In the genomic region with DNA sequence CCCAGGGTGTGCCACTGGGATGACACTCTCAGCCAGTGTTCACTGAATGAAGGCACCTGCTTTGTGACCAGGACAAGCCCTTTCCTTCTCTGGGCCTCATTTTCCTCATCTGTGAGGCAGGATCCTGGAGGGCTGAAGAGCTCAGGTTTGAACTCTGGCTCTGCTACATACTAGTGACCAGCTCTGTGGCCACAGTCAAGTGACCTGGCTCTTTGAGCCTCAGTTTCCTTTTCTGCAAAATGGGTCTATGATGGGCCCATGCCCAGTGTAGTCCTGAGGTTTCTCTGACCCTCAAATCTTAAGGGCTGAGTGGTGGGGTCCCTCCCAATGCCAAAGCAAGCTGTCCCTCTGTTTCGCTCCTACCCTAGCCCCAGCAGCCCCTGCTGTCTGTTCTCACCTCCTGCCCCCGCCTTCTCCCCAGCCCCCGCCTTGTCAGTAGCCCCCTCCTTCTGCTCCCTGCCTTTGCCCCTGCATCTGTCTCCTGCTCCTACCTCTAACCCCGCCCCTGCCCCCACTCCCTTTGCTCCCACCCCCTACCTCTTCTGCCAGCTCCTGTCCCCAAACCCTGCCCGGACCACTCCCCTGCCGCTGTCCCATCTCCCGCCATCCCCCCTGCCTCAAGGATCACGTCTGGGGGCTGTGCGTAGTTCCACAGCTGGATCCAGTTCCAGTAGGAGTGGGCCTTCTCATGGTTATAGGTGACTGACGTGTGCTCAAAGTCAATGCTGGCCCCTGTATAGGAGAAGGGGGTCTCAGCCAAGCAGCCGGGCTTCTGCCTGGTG, we compare ENCODE assay signal across 27 cellular contexts. TPM values are rescaled to one million over a fixed set of nuclear protein-coding genes. Genes with fewer than 3 reads are reported as not detected.
"Had no signal": no experiment of that assay in that cellular context is flagged by ENCODE, and none has a peak within 500 bp of the region (broad histone marks: within the 10 kb centered on the region; RNA-seq: fewer than 3 reads in every experiment).

No MANE protein-coding gene starts in this region.

- H3K36me3 Mint-ChIP-seq: activated naive CD8-positive, alpha-beta T cell treated with anti-CD3 and anti-CD28 coated beads, Interleukin-2, amount 10 ng/mL, durations not matched to agents 7 days and 5 days had no signal

- H3K4me3 Mint-ChIP-seq: activated CD8-positive, alpha-beta T cell treated with anti-CD3 and anti-CD28 coated beads, Interleukin-2, amount 10 ng/mL, durations not matched to agents 7 days and 5 days; activated naive CD8-positive, alpha-beta T cell treated with anti-CD3 and anti-CD28 coated beads, Interleukin-2, amount 10 ng/mL, durations not matched to agents 7 days and 5 days; activated T-cell treated with anti-CD3 and anti-CD28 coated beads, Interleukin-2, amount 50 U/mL, for 4 hours; activated T-helper 17 cell treated with anti-CD3 and anti-CD28 coated beads, Interleukin-2, amount 50 U/mL, for 72 hours; T-helper 1 cell treated with Interleukin-12 subunit alpha and Interleukin-12 subunit beta and Interleukin-4 antibody, amounts not matched to agents 30 μg/mL and 1 μg/mL, for 36 hours had no signal

- H3K27me3 Mint-ChIP-seq: activated naive CD8-positive, alpha-beta T cell treated with anti-CD3 and anti-CD28 coated beads, Interleukin-2, amount 10 ng/mL, durations not matched to agents 7 days and 5 days; activated T-helper 17 cell treated with anti-CD3 and anti-CD28 coated beads, Interleukin-2, amount 50 U/mL, for 72 hours had no signal

- H3K9me3 ChIP-seq: adrenal gland, breast epithelium, MG63 had no signal

- H3K27me3 ChIP-seq: adrenal gland, MG63 had no signal

- H3K4me1 ChIP-seq: adrenal gland, breast epithelium had no signal

- H3K4me3 ChIP-seq: adrenal gland, breast epithelium, MG63 had no signal

- DNase-seq: activated CD4-positive, alpha-beta T cell treated with anti-CD3 and anti-CD28 coated beads for 4 hours; activated CD8-positive, alpha-beta T cell treated with anti-CD3 and anti-CD28 coated beads, Interleukin-2, amount 10 ng/mL, durations not matched to agents 7 days and 5 days; activated gamma-delta T cell; activated naive CD4-positive, alpha-beta T cell treated with anti-CD3 and anti-CD28 coated beads, Interleukin-2, amount 50 U/mL, for 16 hours; activated naive CD8-positive, alpha-beta T cell treated with anti-CD3 and anti-CD28 coated beads, Interleukin-2, amount 10 ng/mL, durations not matched to agents 7 days and 5 days; activated T-cell treated with anti-CD3 and anti-CD28 coated beads, Interleukin-2, amount 50 U/mL, for 4 hours; adrenal gland; central memory CD4-positive, alpha-beta T cell; MG63; NCI-H1092 treated with DMSO at 0.1 percent for 48 hours; NCI-H1417 treated with DMSO at 0.1 percent for 48 hours; NCI-H1694; NCI-H2029; NCI-H2107; NCI-H2171 treated with DMSO at 0.1 percent for 48 hours; NCI-H226; NCI-H526; NCI-H82; SHP77 had no signal

- H3K9me3 Mint-ChIP-seq: activated naive CD8-positive, alpha-beta T cell treated with anti-CD3 and anti-CD28 coated beads, Interleukin-2, amount 10 ng/mL, durations not matched to agents 7 days and 5 days; activated T-cell treated with anti-CD3 and anti-CD28 coated beads, Interleukin-2, amount 50 U/mL, for 4 hours; activated T-helper 17 cell treated with anti-CD3 and anti-CD28 coated beads, Interleukin-2, amount 50 U/mL, for 72 hours had no signal

- ATAC-seq: activated CD8-positive, alpha-beta T cell treated with anti-CD3 and anti-CD28 coated beads, Interleukin-2, amount 10 ng/mL, durations not matched to agents 7 days and 5 days; activated T-cell treated with anti-CD3 and anti-CD28 coated beads, Interleukin-2, amount 50 U/mL, for 4 hours had no signal

- H3K27ac Mint-ChIP-seq: activated CD8-positive, alpha-beta T cell treated with anti-CD3 and anti-CD28 coated beads, Interleukin-2, amount 10 ng/mL, durations not matched to agents 7 days and 5 days; activated naive CD8-positive, alpha-beta T cell treated with anti-CD3 and anti-CD28 coated beads, Interleukin-2, amount 10 ng/mL, durations not matched to agents 7 days and 5 days; T-helper 1 cell treated with Interleukin-12 subunit alpha and Interleukin-12 subunit beta and Interleukin-4 antibody, amounts not matched to agents 30 μg/mL and 1 μg/mL, for 36 hours had no signal

- H3K27ac ChIP-seq: adrenal gland, breast epithelium had no signal

- H3K36me3 ChIP-seq: adrenal gland, breast epithelium, MG63 had no signal

RNA-seq across cellular contexts. Expression of a gene that starts 17.0 kb away (rescaled TPM):
- total RNA-seq: activated CD8-positive, alpha-beta T cell treated with anti-CD3 and anti-CD28 coated beads, Interleukin-2, amount 10 ng/mL, durations not matched to agents 7 days and 5 days; activated naive CD8-positive, alpha-beta T cell treated with anti-CD3 and anti-CD28 coated beads, Interleukin-2, amount 10 ng/mL, durations not matched to agents 7 days and 5 days; activated T-cell treated with anti-CD3 and anti-CD28 coated beads, Interleukin-2, amount 50 U/mL, for 4 hours; activated T-helper 17 cell treated with anti-CD3 and anti-CD28 coated beads, Interleukin-2, amount 50 U/mL, for 72 hours; adrenal gland; aorta; breast epithelium; NCI-H460; OCI-LY7; RPMI7951; SK-MEL-5 had no signal
- polyA plus RNA-seq: adrenal gland, aorta had no signal

RNA-seq across cellular contexts. Expression of a gene that starts 20.3 kb away (rescaled TPM):
- total RNA-seq: activated CD8-positive, alpha-beta T cell treated with anti-CD3 and anti-CD28 coated beads, Interleukin-2, amount 10 ng/mL, durations not matched to agents 7 days and 5 days; activated naive CD8-positive, alpha-beta T cell treated with anti-CD3 and anti-CD28 coated beads, Interleukin-2, amount 10 ng/mL, durations not matched to agents 7 days and 5 days; activated T-helper 17 cell treated with anti-CD3 and anti-CD28 coated beads, Interleukin-2, amount 50 U/mL, for 72 hours; aorta; NCI-H460; OCI-LY7; RPMI7951; SK-MEL-5 had no signal
- polyA plus RNA-seq: adrenal gland, aorta had no signal

RNA-seq across cellular contexts. Expression of a gene that starts 44.2 kb away (rescaled TPM):
- total RNA-seq: activated CD8-positive, alpha-beta T cell treated with anti-CD3 and anti-CD28 coated beads, Interleukin-2, amount 10 ng/mL, durations not matched to agents 7 days and 5 days; activated naive CD8-positive, alpha-beta T cell treated with anti-CD3 and anti-CD28 coated beads, Interleukin-2, amount 10 ng/mL, durations not matched to agents 7 days and 5 days; activated T-cell treated with anti-CD3 and anti-CD28 coated beads, Interleukin-2, amount 50 U/mL, for 4 hours; activated T-helper 17 cell treated with anti-CD3 and anti-CD28 coated beads, Interleukin-2, amount 50 U/mL, for 72 hours; adrenal gland; aorta; breast epithelium; NCI-H460; OCI-LY7; RPMI7951; SK-MEL-5 had no signal
- polyA plus RNA-seq: adrenal gland, aorta had no signal
